In the genomic region with DNA sequence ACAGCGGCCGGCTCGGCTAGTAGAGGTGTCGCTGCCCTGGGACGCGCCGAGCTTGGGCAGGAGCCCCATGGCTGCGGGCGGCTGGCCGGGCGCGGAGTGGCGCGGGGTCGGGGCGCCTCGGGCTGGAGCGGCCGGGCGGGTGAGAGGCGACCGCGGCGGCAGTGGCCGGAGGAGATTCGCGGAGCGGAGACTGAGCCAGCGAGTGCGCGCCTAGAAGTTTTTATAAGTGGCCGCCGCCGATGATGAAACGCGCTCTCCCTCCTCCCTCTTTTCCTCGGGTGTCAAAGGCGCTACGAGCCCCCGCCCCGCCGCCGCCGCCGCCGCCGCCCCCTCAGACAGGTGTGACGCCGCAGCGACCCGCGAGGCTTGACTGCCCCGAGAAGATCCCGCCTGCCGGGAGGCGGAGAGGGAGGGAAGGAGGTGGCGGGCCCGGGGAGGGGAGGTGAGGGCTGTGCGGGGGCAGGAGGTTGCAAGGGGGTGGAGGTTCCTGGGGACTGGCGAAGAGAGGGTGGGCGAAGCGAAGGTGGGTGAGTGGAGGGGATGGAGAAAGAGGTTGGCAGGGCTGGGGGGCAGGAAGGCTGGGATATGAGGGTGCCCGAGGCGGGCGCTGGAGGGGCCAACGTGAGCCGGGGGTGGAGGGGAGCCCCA, we compare ENCODE assay signal across 8 cellular contexts. TPM values are rescaled to one million over a fixed set of nuclear protein-coding genes. Genes with fewer than 3 reads are reported as not detected.
DNase-seq lines count a peak whose midpoint lies in the region; ATAC-seq and TF ChIP-seq lines count a peak whose summit lies in the region.

A gene (minus strand): TSS at position 192 of the 648 bp plus-strand sequence. CDS start 123 bp downstream, at position 69.

- no peaks in the 10 kb centered on the region for H4K20me1 ChIP-seq in SK-N-SH (ENCODE audit: insufficient read depth)

- no peak for TF ChIP-seq EP300 in SK-N-SH (IDR thresholded peaks at IDR 0.05; ENCODE audit: borderline replicate concordance in 1 of 2, low read depth in 1 of 2, low read length in 1 of 2)

- WGBS in SK-N-SH (ENCODE audit: low lambda C conversion rate) = 3% methylated on average over 17 of the region's 67 CpGs

- CTCF ChIA-PET in activated naive CD4-positive, alpha-beta T cell treated with anti-CD3 and anti-CD28 coated beads for 36 hours (lab: Charles Lee) = no interaction called here
- CTCF ChIA-PET in SK-N-SH (lab: Yijun Ruan, JAX) = no interaction called here

- intact Hi-C loops in activated naive CD4-positive, alpha-beta T cell treated with anti-CD3 and anti-CD28 coated beads for 36 hours (cut with micrococcal nuclease) = loop anchor here (5.0 kb wide), 1 partner anchor 88 kb away; no protein-coding TSS in a partner anchor

- peaks cover 8% of the 10 kb centered on the region for H3K4me1 Mint-ChIP-seq in activated naive CD4-positive, alpha-beta T cell treated with anti-CD3 and anti-CD28 coated beads for 36 hours (ENCODE audit: low read depth)
- peaks cover 50% of the 10 kb centered on the region for H3K4me1 Mint-ChIP-seq in nephron progenitor cell

- no peaks in the 10 kb centered on the region for H3K36me3 ChIP-seq in SK-N-SH (replicated peaks in 1 of 2; ENCODE audit: control insufficient read depth in 1 of 2, insufficient read depth in 2 of 2, low read length in 1 of 2)

- H3F3A ChIP-seq in SK-N-SH (replicated peaks; ENCODE audit: insufficient read depth) = no peaks in the 10 kb centered on the region

- no peak for ATAC-seq in HG03442 (IDR thresholded peaks at IDR 0.05; ENCODE audit: unreplicated experiment)
- ATAC-seq in GM18907 (IDR thresholded peaks at IDR 0.05; ENCODE audit: unreplicated experiment) = no peak

- no peaks in the 10 kb centered on the region for H3K79me2 ChIP-seq in SK-N-SH (ENCODE audit: insufficient read depth)

- no peaks in the 10 kb centered on the region for H3K9me3 Mint-ChIP-seq in activated naive CD4-positive, alpha-beta T cell treated with anti-CD3 and anti-CD28 coated beads for 36 hours
- H3K9me3 Mint-ChIP-seq in nephron progenitor cell = no peaks in the 10 kb centered on the region

- no peaks in the 10 kb centered on the region for H3K9me2 ChIP-seq in SK-N-SH

- H3K4me2 ChIP-seq in SK-N-SH = peak within 1 kb of the TSS; percentile 89

- POLR2A ChIA-PET in SK-N-SH (lab: Yijun Ruan, JAX) = no interaction called here

- peaks cover 39% of the 10 kb centered on the region for H3K27me3 Mint-ChIP-seq in activated naive CD4-positive, alpha-beta T cell treated with anti-CD3 and anti-CD28 coated beads for 36 hours (ENCODE audit: low read depth)
- peaks cover 26% of the 10 kb centered on the region for H3K27me3 Mint-ChIP-seq in nephron progenitor cell (ENCODE audit: low read depth, poor library complexity)

- no peak within 1 kb of the TSS for H3K27ac Mint-ChIP-seq in activated naive CD4-positive, alpha-beta T cell treated with anti-CD3 and anti-CD28 coated beads for 36 hours
- peak within 1 kb of the TSS; percentile 91 for H3K27ac Mint-ChIP-seq in nephron progenitor cell

- H3K4me3 Mint-ChIP-seq in activated naive CD4-positive, alpha-beta T cell treated with anti-CD3 and anti-CD28 coated beads for 36 hours = peak within 1 kb of the TSS; percentile 63
- peak within 1 kb of the TSS; percentile 93 for H3K4me3 Mint-ChIP-seq in nephron progenitor cell

- H3K27me3 ChIP-seq in SK-N-SH (ENCODE audit: insufficient read depth) = peaks cover 4% of the 10 kb centered on the region; the same call in 1 of the 2 replicates

- DNase-seq in activated naive CD4-positive, alpha-beta T cell treated with anti-CD3 and anti-CD28 coated beads for 36 hours = peak; percentile 28
- no peak for DNase-seq in activated naive CD4-positive, alpha-beta T cell treated with Interleukin-2 at 50 U/mL for 16 hours
- DNase-seq in SK-N-SH = peak; percentile 81
- peak in 1 of 2 donors; percentile 51 for DNase-seq in foreskin fibroblast
- peak; percentile 82 for DNase-seq in nephron progenitor cell
- DNase-seq in H4 (ENCODE audit: low spot score) = no peak

- H3K9me3 ChIP-seq in SK-N-SH = no peaks in the 10 kb centered on the region

- no peak for TF ChIP-seq CTCF in SK-N-SH (IDR thresholded peaks at IDR 0.05)
- no peak for TF ChIP-seq CTCF in foreskin fibroblast (IDR thresholded peaks at IDR 0.05; ENCODE audit: low read depth, low read length)
- no peak for TF ChIP-seq CTCF in nephron progenitor cell (IDR thresholded peaks at IDR 0.05)

- H3K9ac ChIP-seq in SK-N-SH = no peak within 1 kb of the TSS; the same call in 1 of the 2 replicates

- H3K4me3 ChIP-seq in SK-N-SH (ENCODE audit: low read depth in 2 of 2, low read length in 1 of 2) = peak within 1 kb of the TSS; percentile 62 to 65
- H3K4me3 ChIP-seq in foreskin fibroblast (ENCODE audit: low read depth in 1 of 2, low read length in 2 of 2) = peak within 1 kb of the TSS; percentile 30 to 51

- TF ChIP-seq RAD21 in SK-N-SH (IDR thresholded peaks at IDR 0.05; ENCODE audit: low read length) = no peak

- peaks cover 0 to 6% of the 10 kb centered on the region in 2 experiments; a peak in 1 of 4 replicates for H3K4me1 ChIP-seq in SK-N-SH (ENCODE audit: control insufficient read depth in 1 of 2, insufficient read depth in 2 of 2, low read depth in 1 of 2, low read length in 1 of 2)

- H2AFZ ChIP-seq in SK-N-SH (ENCODE audit: low read depth) = peak within 1 kb of the TSS; percentile 81; the same call in 1 of the 2 replicates

- no peak within 1 kb of the TSS for H3K27ac ChIP-seq in SK-N-SH (ENCODE audit: low read depth in 2 of 2, low read length in 1 of 2)

- no peaks in the 10 kb centered on the region for H3K36me3 Mint-ChIP-seq in activated naive CD4-positive, alpha-beta T cell treated with anti-CD3 and anti-CD28 coated beads for 36 hours (ENCODE audit: low read depth)
- no peaks in the 10 kb centered on the region for H3K36me3 Mint-ChIP-seq in nephron progenitor cell (ENCODE audit: low read depth)

TF ChIP-seq in SK-N-SH, 30 proteins besides CTCF, POLR2A, EP300 and RAD21:
- TF ChIP-seq CHD2 (IDR thresholded peaks at IDR 0.05; ENCODE audit: low read length, partially characterized antibody) = peak; percentile 4
- TF ChIP-seq TAF1 (IDR thresholded peaks at IDR 0.05; ENCODE audit: borderline replicate concordance, low read depth, low read length) = no peak
- no peak for TF ChIP-seq GATA2 (CRISPR knock-in tag; IDR thresholded peaks at IDR 0.05)

RNA-seq across cellular contexts. Expression of the gene that starts here (rescaled TPM):
- not detected for total RNA-seq in activated naive CD4-positive, alpha-beta T cell treated with anti-CD3 and anti-CD28 coated beads for 36 hours
- polyA plus RNA-seq in SK-N-SH (2012; rRNA removed) = 5.8 and 9.3 TPM in 2 replicates
- polyA plus RNA-seq in SK-N-SH (2012; cell fraction: cytosol; rRNA removed) = 3.2 and 4.8 TPM in 2 replicates
- 10.5 and 12.4 TPM in 2 replicates for polyA plus RNA-seq in SK-N-SH (2012; cell fraction: nucleus; rRNA removed)
- total RNA-seq in H4 (2014; rRNA removed; shearing (Covaris generic)) = 0.02 and 0.06 TPM in 2 replicates

Comparison
In these comparisons a context has a peak if more than half of its experiments do, and no peak if none do; other contexts are left out.
1. Peak in DNase-seq in activated naive CD4-positive, alpha-beta T cell treated with anti-CD3 and anti-CD28 coated beads for 36 hours; RNA of the gene not detected or under 1 TPM.
2. DNase-seq: peak in SK-N-SH (single experiment) and nephron progenitor cell (single experiment); none in activated naive CD4-positive, alpha-beta T cell treated with Interleukin-2 at 50 U/mL for 16 hours (single experiment) and H4 (single experiment).